ENCODE assay signal across 8 cellular contexts in genomic region chr16:58684001-58684353, GRCh38. TPM values are rescaled to one million over a fixed set of nuclear protein-coding genes. Genes with fewer than 3 reads are reported as not detected.
DNase-seq lines count a peak whose midpoint lies in the region; ATAC-seq, FAIRE-seq and TF ChIP-seq lines count a peak whose summit lies in the region.

No MANE protein-coding gene starts in this region.

- H2AFZ ChIP-seq in endothelial cell of umbilical vein (ENCODE audit: low read depth, low read length) = peak overlapping the region; percentile 91

- H3K27me3 ChIP-seq in Peyer's patch = no peaks in the 10 kb centered on the region
- H3K27me3 ChIP-seq in endothelial cell of umbilical vein (ENCODE audit: control insufficient read depth in 2 of 2, insufficient read depth in 2 of 2, low read length in 2 of 2) = no peaks in the 10 kb centered on the region
- H3K27me3 ChIP-seq in naive thymus-derived CD4-positive, alpha-beta T cell (ENCODE audit: control insufficient read depth in 2 of 2, insufficient read depth in 2 of 2, low read length in 2 of 2) = no peaks in the 10 kb centered on the region

- H3K36me3 ChIP-seq in Peyer's patch (peaks cover 0 to 9% (median 0%) of the 10 kb centered on the region in 3 donors), endothelial cell of umbilical vein (ENCODE audit: control insufficient read depth in 2 of 2, extremely low read depth in 1 of 2, insufficient read depth in 2 of 2, low read length in 2 of 2) (peaks cover 2 to 5% of the 10 kb centered on the region in 2 experiments)
- peaks cover 0 to 4% (median 0%) of the 10 kb centered on the region in 3 experiments for H3K36me3 ChIP-seq in naive thymus-derived CD4-positive, alpha-beta T cell (ENCODE audit: control insufficient read depth in 2 of 3, insufficient read depth in 3 of 3, low read length in 3 of 3)

- no peaks in the 10 kb centered on the region for H3K9me3 Mint-ChIP-seq in naive thymus-derived CD4-positive, alpha-beta T cell

- intact Hi-C loops in endothelial cell of umbilical vein (cut with micrococcal nuclease) = loop anchor here (1.0 to 2.0 kb wide), 3 partner anchors 50 to 72 kb away; partner anchors contain the start of gene GOT2
- intact Hi-C loops in naive thymus-derived CD4-positive, alpha-beta T cell (cut with micrococcal nuclease) = loop anchor here (1.0 to 5.0 kb wide), 6 partner anchors 50 to 292 kb away; partner anchors contain the start of genes GINS3 (in 2 of the 2), GOT2 (in 2 of the 2) and SETD6 (in 1 of the 2)

- H3K4me3 Mint-ChIP-seq in naive thymus-derived CD4-positive, alpha-beta T cell = peak overlapping the region; percentile 86 to 95 (median 91)

- H3K4me3 ChIP-seq in Peyer's patch = peak overlapping the region; percentile 70 to 93 (median 86)
- H3K4me3 ChIP-seq in endothelial cell of umbilical vein (replicated peaks in 1 of 3; ENCODE audit: insufficient read depth in 1 of 3, low read depth in 1 of 3, low read length in 3 of 3) = peak overlapping the region; percentile 62 to 95 (median 76)
- peak overlapping the region; percentile 78 for H3K4me3 ChIP-seq in naive thymus-derived CD4-positive, alpha-beta T cell (ENCODE audit: low read length)

- H3K27me3 Mint-ChIP-seq in naive thymus-derived CD4-positive, alpha-beta T cell = peaks cover 0 to 3% (median 0%) of the 10 kb centered on the region in 5 donors

- peak overlapping the region; percentile 90 for H3K9ac ChIP-seq in endothelial cell of umbilical vein (replicated peaks; ENCODE audit: extremely low read depth, insufficient read depth, low read length)

- peak overlapping the region; percentile 31 to 91 (median 84) for H3K27ac Mint-ChIP-seq in naive thymus-derived CD4-positive, alpha-beta T cell

- H3K79me2 ChIP-seq in endothelial cell of umbilical vein (ENCODE audit: control insufficient read depth, insufficient read depth, low read length) = peaks cover 13% of the 10 kb centered on the region

- peak; percentile 65 for FAIRE-seq in endothelial cell of umbilical vein (lab: Jason Lieb, UNC)

- TF ChIP-seq CTCF in Peyer's patch (IDR thresholded peaks at IDR 0.05) (no peak), endothelial cell of umbilical vein (IDR thresholded peaks at IDR 0.05; ENCODE audit: extremely low read depth in 1 of 2, insufficient read depth in 1 of 2, low read depth in 1 of 2, low read length in 2 of 2) (no peak), GM10266 (IDR thresholded peaks at IDR 0.05; ENCODE audit: control insufficient read depth, insufficient read depth, low read depth, missing control alignments) (no peak)

- dilution Hi-C loops in endothelial cell of umbilical vein (cut with MboI; ENCODE audit: extremely low pct_ligation_motif_present, low sequenced_read_pairs) = no loop called here

- no peaks in the 10 kb centered on the region for H4K20me1 ChIP-seq in endothelial cell of umbilical vein (replicated peaks; ENCODE audit: control insufficient read depth, extremely low read depth, insufficient read depth, low read length)

- peak; percentile 24 for DNase-seq in SIG-M5 treated with dmso at 0.1 percent for 504 hours (lab: John Stamatoyannopoulos, UW; ENCODE audit: unreplicated experiment)
- DNase-seq in SIG-M5 (lab: John Stamatoyannopoulos, UW) = no peak
- no peak for DNase-seq in Peyer's patch
- peak; percentile 30 for DNase-seq in endothelial cell of umbilical vein (ENCODE audit: low read depth, low spot score)
- no peak for DNase-seq in naive thymus-derived CD4-positive, alpha-beta T cell
- no peak for DNase-seq in putamen (ENCODE audit: low spot score)
- DNase-seq in GM10266 (ENCODE audit: extremely low spot score) = no peak

- ATAC-seq in naive thymus-derived CD4-positive, alpha-beta T cell = peak; percentile 12
- ATAC-seq in GM18520 (IDR thresholded peaks at IDR 0.05; ENCODE audit: unreplicated experiment) = no peak

- H3K9me1 ChIP-seq in endothelial cell of umbilical vein (replicated peaks; ENCODE audit: control insufficient read depth, extremely low read depth, insufficient read depth, low read length) = no peaks in the 10 kb centered on the region

- H3K9me3 ChIP-seq in Peyer's patch (no peaks in the 10 kb centered on the region), endothelial cell of umbilical vein (replicated peaks; ENCODE audit: control insufficient read depth, insufficient read depth, low read length) (no peaks in the 10 kb centered on the region)
- no peaks in the 10 kb centered on the region for H3K9me3 ChIP-seq in naive thymus-derived CD4-positive, alpha-beta T cell (ENCODE audit: control insufficient read depth in 2 of 3, low read length in 3 of 3)

- H3K4me1 ChIP-seq in Peyer's patch = peaks cover 0 to 10% (median 0%) of the 10 kb centered on the region in 4 donors
- H3K4me1 ChIP-seq in endothelial cell of umbilical vein (ENCODE audit: control insufficient read depth, extremely low read depth, insufficient read depth, low read length) = peaks cover 10% of the 10 kb centered on the region
- peaks cover 12 to 20% of the 10 kb centered on the region in 2 donors for H3K4me1 ChIP-seq in naive thymus-derived CD4-positive, alpha-beta T cell (ENCODE audit: control insufficient read depth in 2 of 2, insufficient read depth in 2 of 2, low read length in 2 of 2)

- H3K4me2 ChIP-seq in endothelial cell of umbilical vein (ENCODE audit: insufficient read depth, low read length) = peak overlapping the region; percentile 90

- H3K4me1 Mint-ChIP-seq in naive thymus-derived CD4-positive, alpha-beta T cell = peaks cover 6 to 27% (median 22%) of the 10 kb centered on the region in 7 donors

- BruUV-seq in endothelial cell of umbilical vein (replicated peaks; lab: Mats Ljungman, UMichigan) = no TSS peak

- POLR2A ChIA-PET in endothelial cell of umbilical vein (lab: Charles Lee) = no interaction called here
- POLR2A ChIA-PET in naive thymus-derived CD4-positive, alpha-beta T cell (lab: Charles Lee) = interaction anchor here (0.6 to 0.9 kb wide), 3 partner anchors 59 to 1357 kb away, joined by 3 read pairs; no protein-coding TSS in a partner anchor

- no peak for TF ChIP-seq POLR2A in Peyer's patch (IDR thresholded peaks at IDR 0.05)
- no peak for TF ChIP-seq POLR2A in endothelial cell of umbilical vein (IDR thresholded peaks at IDR 0.05; ENCODE audit: low read depth, low read length)

- CTCF ChIA-PET in endothelial cell of umbilical vein (lab: Charles Lee) = interaction anchor here (0.7 to 3.1 kb wide), 7 partner anchors 13 to 197 kb away, joined by 3 to 44 read pairs (median 3); no protein-coding TSS in a partner anchor
- CTCF ChIA-PET in naive thymus-derived CD4-positive, alpha-beta T cell (lab: Charles Lee) = interaction anchor here (1.3 kb wide), 1 partner anchor 72 kb away, joined by 3 read pairs; no protein-coding TSS in a partner anchor

- H3K27ac ChIP-seq in Peyer's patch (peak overlapping the region; percentile 28 to 71 (median 58)), endothelial cell of umbilical vein (ENCODE audit: insufficient read depth, low read depth, low read length) (peak overlapping the region; percentile 58)
- peak overlapping the region; percentile 71 for H3K27ac ChIP-seq in naive thymus-derived CD4-positive, alpha-beta T cell (ENCODE audit: low read depth, low read length)

- H3K36me3 Mint-ChIP-seq in naive thymus-derived CD4-positive, alpha-beta T cell = peaks cover 0 to 15% (median 0%) of the 10 kb centered on the region in 5 donors

TF ChIP-seq in endothelial cell of umbilical vein, 7 proteins besides CTCF, POLR2A, EP300 and RAD21 (continues in another document):
- TF ChIP-seq JUN (IDR thresholded peaks at IDR 0.05; ENCODE audit: borderline replicate concordance, insufficient read depth, insufficient read length, low read depth) (no peak), POLR2AphosphoS5 (IDR thresholded peaks at IDR 0.05; ENCODE audit: insufficient read depth, low read depth, low read length) (no peak), EZH2 (IDR thresholded peaks at IDR 0.05; ENCODE audit: borderline replicate concordance, low read depth, low read length, severe bottlenecking) (no peak)

RNA-seq across cellular contexts. Expression of gene SLC38A7, which starts 0.6 kb away (rescaled TPM):
- total RNA-seq in Peyer's patch (10 to 100 TPM; 12.8 to 35.5 (median 18.1) TPM), endothelial cell of umbilical vein (44.4 and 45.5 TPM in 2 replicates)
- polyA plus RNA-seq in endothelial cell of umbilical vein = 33.2 and 40.0 TPM in 2 replicates
- polyA plus RNA-seq in endothelial cell of umbilical vein (2011; cell fraction: cytosol; rRNA removed) = 18.7 and 18.8 TPM in 2 replicates
- polyA plus RNA-seq in endothelial cell of umbilical vein (2011; cell fraction: nucleus; rRNA removed) = 49.6 and 64.1 TPM in 2 replicates
- 26.8 and 26.9 TPM in 2 replicates for polyA plus RNA-seq in endothelial cell of umbilical vein (2012)
- 57.1 and 59.2 TPM in 2 replicates for polyA minus RNA-seq in endothelial cell of umbilical vein
- 16.6 TPM for polyA minus RNA-seq in endothelial cell of umbilical vein (2011; cell fraction: cytosol; rRNA and poly(A)+ RNA removed)
- 37.0 and 44.5 TPM in 2 replicates for polyA minus RNA-seq in endothelial cell of umbilical vein (2011; cell fraction: nucleus; rRNA and poly(A)+ RNA removed)
- 10 to 100 TPM; 10.2 to 16.8 (median 16.7) TPM for total RNA-seq in naive thymus-derived CD4-positive, alpha-beta T cell
- 1 to 10 TPM; 3.4 to 5.6 TPM for polyA plus RNA-seq in naive thymus-derived CD4-positive, alpha-beta T cell

RNA-seq across cellular contexts. Expression of gene GOT2, which starts 50.1 kb away (rescaled TPM):
- total RNA-seq in Peyer's patch = 10 to 100 TPM; 57.0 to 72.7 (median 67.1) TPM
- total RNA-seq in endothelial cell of umbilical vein = 120 and 127 TPM in 2 replicates
- 42.5 and 53.4 TPM in 2 replicates for polyA plus RNA-seq in endothelial cell of umbilical vein
- polyA plus RNA-seq in endothelial cell of umbilical vein (2011; cell fraction: cytosol; rRNA removed) = 85.2 and 98.1 TPM in 2 replicates
- 92.6 and 98.9 TPM in 2 replicates for polyA plus RNA-seq in endothelial cell of umbilical vein (2011; cell fraction: nucleus; rRNA removed)
- polyA plus RNA-seq in endothelial cell of umbilical vein (2012) = 142 and 169 TPM in 2 replicates
- 63.1 and 71.7 TPM in 2 replicates for polyA minus RNA-seq in endothelial cell of umbilical vein
- polyA minus RNA-seq in endothelial cell of umbilical vein (2011; cell fraction: cytosol; rRNA and poly(A)+ RNA removed) = 114 TPM
- 26.4 and 38.7 TPM in 2 replicates for polyA minus RNA-seq in endothelial cell of umbilical vein (2011; cell fraction: nucleus; rRNA and poly(A)+ RNA removed)
- 10 to 100 TPM; 24.3 to 76.6 (median 38.0) TPM for total RNA-seq in naive thymus-derived CD4-positive, alpha-beta T cell
- polyA plus RNA-seq in naive thymus-derived CD4-positive, alpha-beta T cell = 10 to 100 TPM; 64.7 to 90.1 TPM

RNA-seq across cellular contexts. Expression of gene CNOT1, which starts 54.4 kb away (rescaled TPM):
- 100 to 1,000 TPM; 165 to 211 (median 190) TPM for total RNA-seq in Peyer's patch
- 150 and 151 TPM in 2 replicates for total RNA-seq in endothelial cell of umbilical vein
- 129 and 142 TPM in 2 replicates for polyA plus RNA-seq in endothelial cell of umbilical vein
- 115 and 122 TPM in 2 replicates for polyA plus RNA-seq in endothelial cell of umbilical vein (2011; cell fraction: cytosol; rRNA removed)
- polyA plus RNA-seq in endothelial cell of umbilical vein (2011; cell fraction: nucleus; rRNA removed) = 254 and 261 TPM in 2 replicates
- polyA plus RNA-seq in endothelial cell of umbilical vein (2012) = 101 and 128 TPM in 2 replicates
- polyA minus RNA-seq in endothelial cell of umbilical vein = 718 and 765 TPM in 2 replicates
- polyA minus RNA-seq in endothelial cell of umbilical vein (2011; cell fraction: cytosol; rRNA and poly(A)+ RNA removed) = 315 TPM
- 289 and 426 TPM in 2 replicates for polyA minus RNA-seq in endothelial cell of umbilical vein (2011; cell fraction: nucleus; rRNA and poly(A)+ RNA removed)
- 100 to 1,000 TPM; 216 to 249 (median 236) TPM for total RNA-seq in naive thymus-derived CD4-positive, alpha-beta T cell
- polyA plus RNA-seq in naive thymus-derived CD4-positive, alpha-beta T cell = 100 to 1,000 TPM in 1 of 2 donors, 10 to 100 TPM in 1; 81.2 to 114 TPM

Comparison
In these comparisons a context has a peak if more than half of its experiments do, and no peak if none do; other contexts are left out.
1. DNase-seq: peak in SIG-M5 treated with dmso at 0.1 percent for 504 hours (single experiment) and endothelial cell of umbilical vein (single experiment); none in SIG-M5 (single experiment), Peyer's patch (0 of 3), naive thymus-derived CD4-positive, alpha-beta T cell (0 of 9), putamen (single experiment) and GM10266 (single experiment).
2. Peak in every context shown above with its lines, with median percentiles within 50 percentile points of each other: H3K27ac ChIP-seq and H3K4me3 ChIP-seq.